Comparison of ENCODE assay signal across 1 cellular context in genomic region chr16:69798466-69798865, GRCh38.
TF ChIP-seq lines count a peak whose summit lies in the region.

No MANE protein-coding gene starts in this region.

TF ChIP-seq in A549, 52 proteins besides CTCF, POLR2A, EP300 and RAD21:
- TF ChIP-seq FOSB (CRISPR knock-in tag; IDR thresholded peaks at IDR 0.05) (no peak), SMC3 (IDR thresholded peaks at IDR 0.05) (peak; percentile 60)
TF ChIP-seq in A549: peak in this region for 1.
